ENCODE assay signal across 11 cellular contexts in genomic region chr6:71982385-71982784, GRCh38.
DNase-seq lines count a peak whose midpoint lies in the region; ATAC-seq lines count a peak whose summit lies in the region.
"Had no signal": no experiment of that assay in that cellular context is flagged by ENCODE, and none has a peak within 500 bp of the region (broad histone marks: within the 10 kb centered on the region; RNA-seq: fewer than 3 reads in every experiment).

No MANE protein-coding gene starts in this region.

- in situ Hi-C loops in KBM-7 (cut with MboI; ENCODE audit: low pct_unique_long_range_greater_than_20kb, low sequenced_read_pairs): no loop called here

- H3K9me3 ChIP-seq in right cardiac atrium (ENCODE audit: control insufficient read depth, low read length): no peaks in the 10 kb centered on the region

- no peak overlapping the region for H3K4me3 ChIP-seq in right cardiac atrium (ENCODE audit: low read length)

- peak; percentile 8 for DNase-seq in EL
- DNase-seq in right cardiac atrium: no peak
- DNase-seq in activated CD8-positive, alpha-beta memory T cell treated with anti-CD3 and anti-CD28 coated beads, Interleukin-2, amount 50 U/mL, for 4 hours: no peak
- no peak for DNase-seq in KBM-7
- DNase-seq in substantia nigra (lab: John Stamatoyannopoulos, UW): no peak
- DNase-seq: activated CD8-positive, alpha-beta T cell treated with anti-CD3 and anti-CD28 coated beads for 36 hours; NCI-H446 treated with DMSO at 0.1 percent for 48 hours; posterior cingulate gyrus had no signal

- 34% methylated on average over 1 of the region's 1 CpG for WGBS in right cardiac atrium

- peak; percentile 82 for ATAC-seq in GM19035 (IDR thresholded peaks at IDR 0.05; ENCODE audit: unreplicated experiment)
- peak; percentile 86 for ATAC-seq in HG02623 (IDR thresholded peaks at IDR 0.05; ENCODE audit: unreplicated experiment)
- ATAC-seq in HG03457 (IDR thresholded peaks at IDR 0.05; ENCODE audit: unreplicated experiment): peak; percentile 92
- no peak for ATAC-seq in right cardiac atrium
- ATAC-seq: activated CD8-positive, alpha-beta T cell treated with anti-CD3 and anti-CD28 coated beads for 36 hours had no signal

- no peaks in the 10 kb centered on the region for H3K4me1 ChIP-seq in right cardiac atrium (ENCODE audit: control insufficient read depth, insufficient read depth, low read length)

- H3K27me3 ChIP-seq in right cardiac atrium (ENCODE audit: control insufficient read depth, insufficient read depth): no peaks in the 10 kb centered on the region

- intact Hi-C loops in right cardiac atrium (cut with DNase I): no loop called here

- H3K27ac ChIP-seq in right cardiac atrium (ENCODE audit: low read length) (no peak overlapping the region), substantia nigra (ENCODE audit: low read depth, low read length, poor library complexity, severe bottlenecking) (no peak overlapping the region)

Comparison
In these comparisons a context has a peak if more than half of its experiments do, and no peak if none do; other contexts are left out.
1. ATAC-seq: peak in GM19035 (single experiment), HG02623 (single experiment) and HG03457 (single experiment); none in right cardiac atrium (0 of 2).